Comparison of ENCODE assay signal across 12 cellular contexts in the genomic region with DNA sequence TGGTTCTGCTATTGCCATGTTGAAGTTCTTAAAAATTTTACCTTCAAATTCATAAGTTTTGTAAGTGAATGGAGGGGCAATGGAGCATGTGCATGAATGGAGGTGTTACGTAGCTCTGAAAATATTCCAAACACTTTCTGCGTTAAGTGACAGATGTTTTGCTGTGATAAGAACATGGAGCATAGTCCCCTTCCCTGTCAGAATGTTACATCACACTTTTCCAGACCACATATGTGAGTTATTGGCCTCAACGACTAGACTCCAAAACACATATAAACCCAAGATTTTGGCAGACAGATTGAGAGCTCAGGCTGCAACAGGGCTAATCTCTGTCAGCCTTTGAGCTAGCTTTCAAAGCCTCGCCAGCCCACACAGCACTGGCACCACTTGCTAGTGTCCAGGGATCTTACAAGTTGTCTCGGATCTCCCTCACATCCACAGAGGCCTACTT.
"Had no signal": no experiment of that assay in that cellular context is flagged by ENCODE, and none has a peak within 500 bp of the region (broad histone marks: within the 10 kb centered on the region; RNA-seq: fewer than 3 reads in every experiment).

No MANE protein-coding gene starts in this region.

- H3K4me3 ChIP-seq: heart left ventricle, right atrium auricular region, smooth muscle cell had no signal

- H3K27me3 ChIP-seq: heart left ventricle, right atrium auricular region had no signal

- H3K4me1 Mint-ChIP-seq: nephron progenitor cell had no signal

- H3K4me3 Mint-ChIP-seq: naive thymus-derived CD4-positive, alpha-beta T cell; nephron progenitor cell; type B pancreatic cell had no signal

- H3K36me3 Mint-ChIP-seq: naive thymus-derived CD4-positive, alpha-beta T cell; type B pancreatic cell had no signal

- H3K27ac ChIP-seq: heart left ventricle, right atrium auricular region had no signal

- H3K9me3 ChIP-seq: heart left ventricle, right atrium auricular region had no signal

- H3K9me3 Mint-ChIP-seq: naive thymus-derived CD4-positive, alpha-beta T cell; nephron progenitor cell; type B pancreatic cell had no signal

- H3K4me1 ChIP-seq: heart left ventricle had no signal

- H3K36me3 ChIP-seq: heart left ventricle, right atrium auricular region had no signal

- ATAC-seq: heart left ventricle; left lobe of liver; naive thymus-derived CD4-positive, alpha-beta T cell had no signal

- DNase-seq: foreskin melanocyte; heart left ventricle; hypothalamus; mammary epithelial cell; naive thymus-derived CD4-positive, alpha-beta T cell; nephron progenitor cell; stimulated activated CD4-positive, alpha-beta T cell treated with anti-CD3 and anti-CD28 coated beads, Interleukin-2, amount 100 ng/mL, for 48 hours; stimulated activated naive CD4-positive, alpha-beta T cell treated with Interleukin-2 at 50 U/mL for 16 hours had no signal

- H3K4me2 ChIP-seq: smooth muscle cell had no signal

- H3K27ac Mint-ChIP-seq: naive thymus-derived CD4-positive, alpha-beta T cell; nephron progenitor cell; type B pancreatic cell had no signal
